Comparison of ENCODE assay signal across 9 cellular contexts in genomic region chr2:101983928-101984327, GRCh38. TPM values are rescaled to one million over a fixed set of nuclear protein-coding genes. Genes with fewer than 3 reads are reported as not detected.
DNase-seq lines count a peak whose midpoint lies in the region; ATAC-seq, FAIRE-seq and TF ChIP-seq lines count a peak whose summit lies in the region.
"Had no signal": no experiment of that assay in that cellular context is flagged by ENCODE, and none has a peak within 500 bp of the region (broad histone marks: within the 10 kb centered on the region; RNA-seq: fewer than 3 reads in every experiment).

No MANE protein-coding gene starts in this region.

- no peak overlapping the region for H4K5ac ChIP-seq in H1 (ENCODE audit: insufficient read length, low read depth, low read length)

- H3K14ac ChIP-seq in H1 (ENCODE audit: insufficient read length) = no peak overlapping the region

- no peak overlapping the region for H3K18ac ChIP-seq in H1 (ENCODE audit: extremely low read depth, low read length)

- H3K56ac ChIP-seq in H1 (replicated peaks; ENCODE audit: insufficient read length, low read depth, low read length) = no peak overlapping the region

- CTCF ChIA-PET in H1 (lab: Charles Lee; ENCODE audit: partially characterized antibody) = interaction anchor here (0.6 to 1.9 kb wide), 8 partner anchors 11 to 642 kb away, joined by 3 to 8 read pairs (median 4); no protein-coding TSS in a partner anchor

- peak; percentile 46 to 52 for TF ChIP-seq RAD21 in H1 (IDR thresholded peaks at IDR 0.05 in 1 of 2, conservative IDR thresholded peaks at IDR 0.05 in 1 of 2; ENCODE audit: low read depth in 2 of 2, low read length in 2 of 2)
- peak; percentile 19 for TF ChIP-seq RAD21 in neural cell (conservative IDR thresholded peaks at IDR 0.05)

- WGBS in H1 (ENCODE audit: extremely low coverage in 1 of 2, insufficient coverage in 1 of 2, insufficient read length in 1 of 2, insufficient replicate concordance in 2 of 2, low coverage in 1 of 2, low lambda C conversion rate in 2 of 2, missing lambda C conversion rate in 1 of 2), 2 experiments = 90% methylated on average over 2 of the region's 2 CpGs; no CpG with 5 or more reads in 1 of the 2 experiments

- no peak overlapping the region for H4K91ac ChIP-seq in H1 (replicated peaks; ENCODE audit: insufficient read length, low read length)

- H4K20me1 ChIP-seq in H1 (replicated peaks in 1 of 2; ENCODE audit: control insufficient read depth in 1 of 2, insufficient read depth in 2 of 2, low read length in 2 of 2) (no peaks in the 10 kb centered on the region), neural cell (ENCODE audit: insufficient read depth) (no peaks in the 10 kb centered on the region)

- no peaks in the 10 kb centered on the region for H3K79me2 ChIP-seq in H1 (ENCODE audit: control insufficient read depth in 1 of 2, insufficient read depth in 2 of 2, low read length in 2 of 2)
- no peaks in the 10 kb centered on the region for H3K79me2 ChIP-seq in neural cell (replicated peaks; ENCODE audit: insufficient read depth, low read length)

- H2BK12ac ChIP-seq in H1 (ENCODE audit: low read depth, low read length) = no peak overlapping the region

- no peaks in the 10 kb centered on the region for H3K79me1 ChIP-seq in H1 (ENCODE audit: low read depth, low read length)

- H3K4me1 ChIP-seq in H1 (replicated peaks in 1 of 4; ENCODE audit: control insufficient read depth in 3 of 4, insufficient read depth in 4 of 4, low read length in 3 of 4) = peaks cover 0 to 7% (median 0%) of the 10 kb centered on the region in 4 experiments; a peak in 3 of 7 replicates

- H2AFZ ChIP-seq in H1 (ENCODE audit: low read length) (no peak overlapping the region), neural cell (ENCODE audit: low read depth, low read length) (no peak overlapping the region)

- H3K9ac ChIP-seq in H1 (replicated peaks in 1 of 4; ENCODE audit: extremely low read depth in 1 of 4, low read depth in 3 of 4, low read length in 3 of 4) (no peak overlapping the region), neural cell (ENCODE audit: low read length) (no peak overlapping the region)

- no peak overlapping the region for H4K8ac ChIP-seq in H1 (ENCODE audit: extremely low read depth, insufficient read depth, low read length)

- TF ChIP-seq POLR2A in H1 (IDR thresholded peaks at IDR 0.05; ENCODE audit: control extremely low read depth in 1 of 2, low read depth in 2 of 2, low read length in 2 of 2) = no peak

- no peak for TF ChIP-seq EP300 in H1 (IDR thresholded peaks at IDR 0.05; ENCODE audit: borderline replicate concordance in 1 of 2, low read depth in 2 of 2, low read length in 2 of 2)
- TF ChIP-seq EP300 in neural cell (conservative IDR thresholded peaks at IDR 0.05; ENCODE audit: poor library complexity, severe bottlenecking) = no peak

- H2BK120ac ChIP-seq in H1 (replicated peaks; ENCODE audit: low read depth, low read length) = no peak overlapping the region

- ATAC-seq in GM18517 (IDR thresholded peaks at IDR 0.05; ENCODE audit: unreplicated experiment) (no peak), GM19035 (IDR thresholded peaks at IDR 0.05; ENCODE audit: unreplicated experiment) (no peak)

- H2BK15ac ChIP-seq in H1 (ENCODE audit: low read length) = no peak overlapping the region

- TF ChIP-seq CTCF in C4-2B (conservative IDR thresholded peaks at IDR 0.05) (peak; percentile 44), H1 (IDR thresholded peaks at IDR 0.05; ENCODE audit: control extremely low read depth in 1 of 3, insufficient read depth in 1 of 3, low read depth in 1 of 3, low read length in 3 of 3) (peak in 2 of 3 experiments; percentile 32 to 33; a peak in 2 of 4 replicates), neural cell (IDR thresholded peaks at IDR 0.05; ENCODE audit: poor library complexity, severe bottlenecking) (peak; percentile 44)

- H2BK5ac ChIP-seq in H1 (ENCODE audit: low read depth, low read length) = no peak overlapping the region

- H2AK5ac ChIP-seq in H1 (ENCODE audit: low read depth, low read length) = no peak overlapping the region

- POLR2A ChIA-PET in H1 (lab: Charles Lee; ENCODE audit: partially characterized antibody) = no interaction called here

- H3K4ac ChIP-seq in H1 (replicated peaks; ENCODE audit: insufficient read length, low read depth, low read length) = no peak overlapping the region

- FAIRE-seq in H1 (lab: Jason Lieb, UNC) = no peak

- DNase-seq in LHCN-M2 (ENCODE audit: low read depth) (peak; percentile 15), H1 (ENCODE audit: low read depth in 1 of 2, low spot score in 2 of 2) (no peak), NAMALWA (ENCODE audit: low spot score) (no peak), NCI-H446 (lab: John Stamatoyannopoulos, UW) (no peak)

- H3K4me3 ChIP-seq in H1 (ENCODE audit: extremely low read depth in 1 of 4, insufficient read depth in 2 of 4, low read depth in 3 of 4, low read length in 4 of 4) (no peak overlapping the region), neural cell (ENCODE audit: low read length) (no peak overlapping the region)
- H3K4me3 ChIP-seq: SK-N-MC had no signal

- H3K9me3 ChIP-seq in H1 (ENCODE audit: insufficient read depth in 2 of 2, low read depth in 1 of 2, low read length in 1 of 2) (no peaks in the 10 kb centered on the region), neural cell (ENCODE audit: low read length) (no peaks in the 10 kb centered on the region)

- H3K4me2 ChIP-seq in H1 (ENCODE audit: insufficient read depth in 1 of 2, low read depth in 2 of 2, low read length in 2 of 2) (no peak overlapping the region), neural cell (ENCODE audit: low read length) (no peak overlapping the region)

- H3K23me2 ChIP-seq in H1 (ENCODE audit: low read depth, low read length) = no peaks in the 10 kb centered on the region

- H3F3A ChIP-seq in neural cell (ENCODE audit: insufficient read depth, low read length, poor library complexity, severe bottlenecking) = no peaks in the 10 kb centered on the region

- H3K27ac ChIP-seq in C4-2B (no peak overlapping the region), H1 (ENCODE audit: low read depth, low read length) (no peak overlapping the region), neural cell (ENCODE audit: low read length) (no peak overlapping the region)
- H3K27ac ChIP-seq: SK-N-MC had no signal

- H2BK20ac ChIP-seq in H1 (ENCODE audit: low read length) = no peak overlapping the region

- H3K23ac ChIP-seq in H1 (ENCODE audit: insufficient read length) = no peak overlapping the region

- H3K36me3 ChIP-seq in H1 (ENCODE audit: control insufficient read depth in 2 of 4, insufficient read depth in 4 of 4, low read length in 3 of 4) (no peaks in the 10 kb centered on the region), neural cell (ENCODE audit: insufficient read depth, low read length) (no peaks in the 10 kb centered on the region)

- H3K27me3 ChIP-seq in H1 (replicated peaks in 1 of 4; ENCODE audit: control insufficient read depth in 3 of 4, extremely low read depth in 1 of 4, insufficient read depth in 3 of 4, low read length in 3 of 4) (no peaks in the 10 kb centered on the region), neural cell (ENCODE audit: insufficient read depth, low read depth, low read length) (no peaks in the 10 kb centered on the region)

- no peaks in the 10 kb centered on the region for H3K9me2 ChIP-seq in neural cell (ENCODE audit: insufficient read depth, low read length)

TF ChIP-seq in H1, 55 proteins besides CTCF, POLR2A, EP300 and RAD21:
- no peak for TF ChIP-seq SRF (IDR thresholded peaks at IDR 0.05; ENCODE audit: low read depth, low read length)
- no peak for TF ChIP-seq RXRA (IDR thresholded peaks at IDR 0.05; ENCODE audit: insufficient read depth, low read depth, low read length)
- TF ChIP-seq CHD1 (IDR thresholded peaks at IDR 0.05; ENCODE audit: low read depth, low read length) = no peak
- TF ChIP-seq SP2 (IDR thresholded peaks at IDR 0.05; ENCODE audit: low read length) = no peak
- no peak for TF ChIP-seq BACH1 (IDR thresholded peaks at IDR 0.05; ENCODE audit: low read length)
- TF ChIP-seq YY1 (IDR thresholded peaks at IDR 0.05; ENCODE audit: low read depth, low read length) = no peak

TF ChIP-seq in neural cell, 6 proteins besides CTCF, POLR2A, EP300 and RAD21 (continues in another document):
- TF ChIP-seq REST (IDR thresholded peaks at IDR 0.05; ENCODE audit: borderline replicate concordance) = no peak
- no peak for TF ChIP-seq MXI1 (conservative IDR thresholded peaks at IDR 0.05; ENCODE audit: poor library complexity, severe bottlenecking)

RNA-seq across cellular contexts. Expression of gene IL1R2, which starts 7.8 kb away (rescaled TPM):
- total RNA-seq in LHCN-M2 (2014; rRNA removed) = 0.26 TPM in 1 of 2 replicates, not detected in the other
- not detected for polyA plus RNA-seq in LHCN-M2 (2012)
- total RNA-seq in H1 (2021; fragmentation: NEBNext Ultra II Directional; extraction: Animal tissue kit (Norgen Biotek cat#: 25700)) = not detected in 2 replicates
- polyA plus RNA-seq in H1 (2011; rRNA removed) = 0.06 TPM in 1 of 2 replicates, not detected in the other
- 0.13 TPM for polyA plus RNA-seq in H1 (2011; cell fraction: cytosol; rRNA removed)
- not detected for polyA plus RNA-seq in H1 (2011; cell fraction: nucleus; rRNA removed)
- polyA plus RNA-seq in H1 (2012, experiment 1 of 2) = not detected in 4 replicates
- not detected for polyA plus RNA-seq in H1 (2012, experiment 2 of 2)
- 0.08 TPM for polyA plus RNA-seq in H1 (2013, experiment 1 of 2)
- 0.02 TPM for polyA plus RNA-seq in H1 (2013, experiment 2 of 2)
- not detected in 2 replicates for polyA minus RNA-seq in H1 (2011; rRNA and poly(A)+ RNA removed)
- not detected for polyA minus RNA-seq in H1 (2011; cell fraction: cytosol; rRNA and poly(A)+ RNA removed)
- not detected for polyA minus RNA-seq in H1 (2011; cell fraction: nucleus; rRNA and poly(A)+ RNA removed)
- not detected in 2 replicates for polyA plus RNA-seq in neural cell
- not detected in 2 replicates for polyA minus RNA-seq in neural cell
